ENCODE assay signal across 1 cellular context in the genomic region with DNA sequence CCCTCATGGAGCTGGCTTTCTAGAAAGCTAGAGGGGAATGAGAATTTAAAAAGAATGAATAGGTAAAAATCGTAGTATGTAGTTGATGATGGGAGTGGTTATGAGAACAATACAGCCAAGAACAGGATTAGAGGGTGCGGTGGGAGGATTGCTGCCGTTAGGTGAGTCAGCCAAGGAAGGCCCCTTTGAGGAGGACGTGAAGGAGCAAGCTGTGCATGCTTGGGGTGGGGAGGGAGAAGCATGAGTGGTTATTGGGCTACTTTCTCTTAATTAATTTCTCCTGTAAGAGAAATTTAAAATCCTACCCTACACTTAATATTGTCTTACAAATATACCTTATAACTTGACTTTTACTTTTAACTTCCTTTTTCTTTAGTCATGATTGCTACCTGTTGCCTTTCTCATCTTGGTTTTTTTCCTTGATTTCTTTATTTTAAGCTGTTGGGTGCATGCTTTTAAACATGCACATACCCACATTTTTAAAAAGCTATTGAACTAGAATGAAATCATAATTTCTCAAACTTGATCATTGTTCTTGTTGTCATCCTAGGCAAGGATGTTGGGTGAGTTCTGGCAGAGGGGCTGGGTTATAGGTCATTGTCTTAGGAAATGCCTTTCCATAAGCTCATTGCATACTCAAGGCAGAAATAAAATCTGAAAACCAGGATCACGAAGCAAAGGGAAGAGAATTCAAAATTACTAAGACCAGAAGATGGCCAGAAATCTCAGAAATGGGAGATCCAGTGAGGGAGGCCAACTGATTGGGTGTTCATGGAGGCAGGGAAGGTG.
TF ChIP-seq lines count a peak whose summit lies in the region.

No MANE protein-coding gene starts in this region.

TF ChIP-seq in IMR-90, 13 proteins besides CTCF, POLR2A, EP300 and RAD21 (continued from another document):
- TF ChIP-seq SMC3 (IDR thresholded peaks at IDR 0.05; ENCODE audit: low read depth, low read length) (no peak), RFX5 (IDR thresholded peaks at IDR 0.05; ENCODE audit: low read depth, low read length) (no peak), MAFK (IDR thresholded peaks at IDR 0.05; ENCODE audit: low read depth, low read length) (no peak), BHLHE40 (IDR thresholded peaks at IDR 0.05; ENCODE audit: low read depth, low read length) (no peak), USF2 (IDR thresholded peaks at IDR 0.05; ENCODE audit: low read depth, low read length) (no peak), RCOR1 (IDR thresholded peaks at IDR 0.05; ENCODE audit: insufficient replicate concordance, low read length) (no peak), NFE2L2 (IDR thresholded peaks at IDR 0.05; ENCODE audit: low read depth, low read length) (no peak), MAZ (IDR thresholded peaks at IDR 0.05; ENCODE audit: borderline replicate concordance, low read depth, low read length) (no peak), CEBPB (IDR thresholded peaks at IDR 0.05; ENCODE audit: low read depth, low read length) (no peak)
- TF ChIP-seq, protein P1, sequence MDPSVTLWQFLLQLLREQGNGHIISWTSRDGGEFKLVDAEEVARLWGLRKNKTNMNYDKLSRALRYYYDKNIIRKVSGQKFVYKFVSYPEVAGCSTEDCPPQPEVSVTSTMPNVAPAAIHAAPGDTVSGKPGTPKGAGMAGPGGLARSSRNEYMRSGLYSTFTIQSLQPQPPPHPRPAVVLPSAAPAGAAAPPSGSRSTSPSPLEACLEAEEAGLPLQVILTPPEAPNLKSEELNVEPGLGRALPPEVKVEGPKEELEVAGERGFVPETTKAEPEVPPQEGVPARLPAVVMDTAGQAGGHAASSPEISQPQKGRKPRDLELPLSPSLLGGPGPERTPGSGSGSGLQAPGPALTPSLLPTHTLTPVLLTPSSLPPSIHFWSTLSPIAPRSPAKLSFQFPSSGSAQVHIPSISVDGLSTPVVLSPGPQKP (IDR thresholded peaks at IDR 0.05; ENCODE audit: borderline replicate concordance, low read depth, low read length) = no peak
TF ChIP-seq in IMR-90: peak in this region for 0.
